In genomic region chr12:114004402-114004801, GRCh38 we compare ENCODE assay signal across 27 cellular contexts.
"Had no signal": no experiment of that assay in that cellular context is flagged by ENCODE, and none has a peak within 500 bp of the region (broad histone marks: within the 10 kb centered on the region; RNA-seq: fewer than 3 reads in every experiment).

No MANE protein-coding gene starts in this region.

- H3K4me1 ChIP-seq: colonic mucosa, esophagus muscularis mucosa, esophagus squamous epithelium, foreskin keratinocyte, gastroesophageal sphincter, heart left ventricle, heart right ventricle had no signal

- ATAC-seq: esophagus mucosa, foreskin keratinocyte, gastroesophageal sphincter, heart left ventricle, heart right ventricle had no signal

- H3K27me3 ChIP-seq: colonic mucosa, foreskin keratinocyte had no signal

- H3K9me3 ChIP-seq: colonic mucosa, esophagus muscularis mucosa, esophagus squamous epithelium, gastroesophageal sphincter, heart left ventricle, heart right ventricle had no signal

- H3K27ac ChIP-seq: colonic mucosa, coronary artery, dorsolateral prefrontal cortex, epithelial cell of prostate, esophagus muscularis mucosa, esophagus squamous epithelium, foreskin keratinocyte, gastroesophageal sphincter, heart left ventricle, heart right ventricle had no signal

- H3K4me3 ChIP-seq: colonic mucosa, coronary artery, dorsolateral prefrontal cortex, esophagus muscularis mucosa, esophagus squamous epithelium, gastroesophageal sphincter, heart left ventricle, heart right ventricle had no signal

- DNase-seq: colonic mucosa; cortex of kidney; dermis blood vessel endothelial cell; dorsolateral prefrontal cortex; effector CD4-positive, alpha-beta T cell; effector CD8-positive, alpha-beta T cell; effector memory CD4-positive, alpha-beta T cell; endodermal cell; erythroblast; esophagus squamous epithelium; foreskin fibroblast; foreskin keratinocyte; foreskin melanocyte; glutamatergic neuron; head of caudate nucleus; heart left ventricle; heart right ventricle had no signal

- H3K4me3 Mint-ChIP-seq: dendritic cell treated with granulocyte-macrophage colony-stimulating factor and Interleukin-4, amounts not matched to agents 40 ng/mL and 50 ng/mL, for 4 days; endodermal cell had no signal

- FAIRE-seq: colon, endometrium, endothelial cell of umbilical vein, frontal cortex had no signal

- H3K4me1 Mint-ChIP-seq: endodermal cell had no signal

- H3K9me3 Mint-ChIP-seq: dendritic cell treated with granulocyte-macrophage colony-stimulating factor and Interleukin-4, amounts not matched to agents 40 ng/mL and 50 ng/mL, for 4 days; endodermal cell had no signal

- H3K36me3 ChIP-seq: colonic mucosa, esophagus muscularis mucosa, esophagus squamous epithelium, gastroesophageal sphincter, heart left ventricle, heart right ventricle had no signal

- H3K27ac Mint-ChIP-seq: dendritic cell treated with granulocyte-macrophage colony-stimulating factor and Interleukin-4, amounts not matched to agents 40 ng/mL and 50 ng/mL, for 4 days; endodermal cell had no signal
